ENCODE assay signal across 2 cellular contexts in genomic region chr2:9050122-9050809, GRCh38.
TF ChIP-seq lines count a peak whose summit lies in the region.

No MANE protein-coding gene starts in this region.

TF ChIP-seq in SK-N-SH, 30 proteins besides CTCF, POLR2A, EP300 and RAD21 (continued from another document):
- TF ChIP-seq REST (IDR thresholded peaks at IDR 0.05; ENCODE audit: low read depth, low read length) (no peak), RXRA (IDR thresholded peaks at IDR 0.05; ENCODE audit: borderline replicate concordance, low read depth) (no peak), NFIC (IDR thresholded peaks at IDR 0.05; ENCODE audit: borderline replicate concordance) (no peak), FOSL2 (IDR thresholded peaks at IDR 0.05; ENCODE audit: borderline replicate concordance, low read depth) (no peak), TAF1 (IDR thresholded peaks at IDR 0.05; ENCODE audit: borderline replicate concordance, low read depth, low read length) (no peak), RFX5 (IDR thresholded peaks at IDR 0.05; ENCODE audit: low read length) (no peak), MEF2A (IDR thresholded peaks at IDR 0.05; ENCODE audit: borderline replicate concordance, low read depth) (no peak), GATA2 (CRISPR knock-in tag; IDR thresholded peaks at IDR 0.05) (no peak; the same call in 1 of the 2 replicates), MXI1 (IDR thresholded peaks at IDR 0.05; ENCODE audit: low read depth, low read length) (no peak), USF1 (IDR thresholded peaks at IDR 0.05; ENCODE audit: borderline replicate concordance, low read depth) (no peak), NRF1 (IDR thresholded peaks at IDR 0.05; ENCODE audit: low read depth, low read length) (no peak), CHD2 (IDR thresholded peaks at IDR 0.05; ENCODE audit: low read length, partially characterized antibody) (no peak), POLR2AphosphoS5 (IDR thresholded peaks at IDR 0.05; ENCODE audit: low read depth, low read length) (no peak), SMC3 (IDR thresholded peaks at IDR 0.05; ENCODE audit: low read depth, low read length) (no peak), MAX (IDR thresholded peaks at IDR 0.05; ENCODE audit: low read depth) (no peak)

TF ChIP-seq in GM12878, 131 proteins besides CTCF, POLR2A, EP300 and RAD21 (continued from another document):
- TF ChIP-seq SKIL (IDR thresholded peaks at IDR 0.05; ENCODE audit: low read depth, poor library complexity, severe bottlenecking) (no peak), ZNF384 (IDR thresholded peaks at IDR 0.05; ENCODE audit: borderline replicate concordance, low read depth, low read length) (no peak), STAT1 (conservative IDR thresholded peaks at IDR 0.05) (no peak), BCLAF1 (IDR thresholded peaks at IDR 0.05) (no peak), CHD2 (IDR thresholded peaks at IDR 0.05; ENCODE audit: borderline replicate concordance, low read depth, low read length) (no peak), PAX8 (IDR thresholded peaks at IDR 0.05) (no peak), MEF2A (IDR thresholded peaks at IDR 0.05; ENCODE audit: insufficient read depth, low read depth, low read length) (no peak), CBX5 (IDR thresholded peaks at IDR 0.05; ENCODE audit: low read depth) (no peak), ZBTB40 (IDR thresholded peaks at IDR 0.05; ENCODE audit: borderline replicate concordance) (no peak), LARP7 (IDR thresholded peaks at IDR 0.05) (no peak), NRF1 (conservative IDR thresholded peaks at IDR 0.05; ENCODE audit: low read depth, low read length) (no peak), ELK1 (IDR thresholded peaks at IDR 0.05; ENCODE audit: low read depth, low read length) (no peak)
